In genomic region chr5:124798890-124799289, GRCh38 we compare ENCODE assay signal across 7 cellular contexts.
"Had no signal": no experiment of that assay in that cellular context is flagged by ENCODE, and none has a peak within 500 bp of the region (broad histone marks: within the 10 kb centered on the region; RNA-seq: fewer than 3 reads in every experiment).

No MANE protein-coding gene starts in this region.

- DNase-seq: GM23248, GOT3, H9, HCEC 1CT, KG1 had no signal

- H2AFZ ChIP-seq: GM23248 had no signal

- H3K9ac ChIP-seq: GM23248 had no signal

- H3K27ac ChIP-seq: GM23248, HL-60 had no signal

- FAIRE-seq: H54 had no signal

- H3K4me3 ChIP-seq: GM23248 had no signal
